In genomic region chr21:34336756-34337391, GRCh38 we compare ENCODE assay signal across 3 cellular contexts.
TF ChIP-seq lines count a peak whose summit lies in the region.

No MANE protein-coding gene starts in this region.

TF ChIP-seq in liver, 16 proteins besides CTCF, POLR2A, EP300 and RAD21:
- TF ChIP-seq, protein P1, sequence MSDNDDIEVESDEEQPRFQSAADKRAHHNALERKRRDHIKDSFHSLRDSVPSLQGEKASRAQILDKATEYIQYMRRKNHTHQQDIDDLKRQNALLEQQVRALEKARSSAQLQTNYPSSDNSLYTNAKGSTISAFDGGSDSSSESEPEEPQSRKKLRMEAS (IDR thresholded peaks at IDR 0.05): no peak
- TF ChIP-seq RXRA (IDR thresholded peaks at IDR 0.05): peak; percentile 49 to 67
- TF ChIP-seq NR2F2 (IDR thresholded peaks at IDR 0.05): peak; percentile 63
- TF ChIP-seq JUND (IDR thresholded peaks at IDR 0.05): no peak

TF ChIP-seq in HepG2, 621 proteins besides CTCF, POLR2A, EP300 and RAD21:
- TF ChIP-seq ZUFSP (CRISPR knock-in tag; IDR thresholded peaks at IDR 0.05; ENCODE audit: borderline replicate concordance): no peak
- TF ChIP-seq NR3C1 (CRISPR knock-in tag; IDR thresholded peaks at IDR 0.05): no peak
- no peak for TF ChIP-seq ZNF703 (CRISPR knock-in tag; IDR thresholded peaks at IDR 0.05; ENCODE audit: borderline replicate concordance)
- no peak for TF ChIP-seq ARNTL (CRISPR knock-in tag; IDR thresholded peaks at IDR 0.05)
- no peak for TF ChIP-seq ZNF280B (CRISPR knock-in tag; IDR thresholded peaks at IDR 0.05; ENCODE audit: borderline replicate concordance)
- no peak for TF ChIP-seq REST (IDR thresholded peaks at IDR 0.05; ENCODE audit: borderline replicate concordance in 1 of 2, low read depth in 1 of 2, low read length in 2 of 2)
- no peak for TF ChIP-seq ELF3 (CRISPR knock-in tag; IDR thresholded peaks at IDR 0.05)

TF ChIP-seq in HEK293T, 16 proteins besides CTCF, POLR2A, EP300 and RAD21:
- TF ChIP-seq L3MBTL2 (conservative IDR thresholded peaks at IDR 0.05) (no peak), FOXK2 (IDR thresholded peaks at IDR 0.05) (no peak), LEF1 (IDR thresholded peaks at IDR 0.05; ENCODE audit: borderline replicate concordance) (no peak), ZNF384 (IDR thresholded peaks at IDR 0.05) (no peak), BHLHE40 (IDR thresholded peaks at IDR 0.05; ENCODE audit: borderline replicate concordance) (no peak), NFRKB (IDR thresholded peaks at IDR 0.05) (no peak), FOXM1 (IDR thresholded peaks at IDR 0.05; ENCODE audit: borderline replicate concordance) (no peak), HDGF (IDR thresholded peaks at IDR 0.05; ENCODE audit: borderline replicate concordance) (no peak), SP1 (IDR thresholded peaks at IDR 0.05) (no peak), SUZ12 (IDR thresholded peaks at IDR 0.05) (no peak), FOXA1 (IDR thresholded peaks at IDR 0.05) (no peak), ELF4 (IDR thresholded peaks at IDR 0.05) (no peak), ARNT (IDR thresholded peaks at IDR 0.05) (no peak), TARDBP (IDR thresholded peaks at IDR 0.05) (no peak), CTBP1 (IDR thresholded peaks at IDR 0.05; ENCODE audit: borderline replicate concordance) (no peak)
- TF ChIP-seq, protein P2, sequence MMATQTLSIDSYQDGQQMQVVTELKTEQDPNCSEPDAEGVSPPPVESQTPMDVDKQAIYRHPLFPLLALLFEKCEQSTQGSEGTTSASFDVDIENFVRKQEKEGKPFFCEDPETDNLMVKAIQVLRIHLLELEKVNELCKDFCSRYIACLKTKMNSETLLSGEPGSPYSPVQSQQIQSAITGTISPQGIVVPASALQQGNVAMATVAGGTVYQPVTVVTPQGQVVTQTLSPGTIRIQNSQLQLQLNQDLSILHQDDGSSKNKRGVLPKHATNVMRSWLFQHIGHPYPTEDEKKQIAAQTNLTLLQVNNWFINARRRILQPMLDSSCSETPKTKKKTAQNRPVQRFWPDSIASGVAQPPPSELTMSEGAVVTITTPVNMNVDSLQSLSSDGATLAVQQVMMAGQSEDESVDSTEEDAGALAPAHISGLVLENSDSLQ (IDR thresholded peaks at IDR 0.05): no peak
TF ChIP-seq in HEK293T: peak in this region for 0.
